Comparison of ENCODE assay signal across 1 cellular context in genomic region chr1:19869929-19870328, GRCh38.
TF ChIP-seq lines count a peak whose summit lies in the region.

No MANE protein-coding gene starts in this region.

TF ChIP-seq in K562, 482 proteins besides CTCF, POLR2A, EP300 and RAD21 (continued from another document):
- TF ChIP-seq TFE3 (CRISPR knock-in tag; IDR thresholded peaks at IDR 0.05) (no peak), ZNF785 (CRISPR knock-in tag; IDR thresholded peaks at IDR 0.05) (no peak), TCFL5 (CRISPR knock-in tag; conservative IDR thresholded peaks at IDR 0.05) (no peak; the same call in 1 of the 2 replicates), NFIC (IDR thresholded peaks at IDR 0.05) (peak; percentile 98), ZNF592 (IDR thresholded peaks at IDR 0.05) (no peak), KAT8 (IDR thresholded peaks at IDR 0.05; ENCODE audit: low read depth) (no peak), MCM2 (IDR thresholded peaks at IDR 0.05; ENCODE audit: low read depth) (no peak), SLC30A9 (CRISPR knock-in tag; IDR thresholded peaks at IDR 0.05) (no peak), HES1 (IDR thresholded peaks at IDR 0.05; ENCODE audit: low read depth) (peak; percentile 92), ZNF282 (CRISPR knock-in tag; IDR thresholded peaks at IDR 0.05) (no peak), USF2 (CRISPR knock-in tag; IDR thresholded peaks at IDR 0.05) (no peak), CBX8 (IDR thresholded peaks at IDR 0.05; ENCODE audit: borderline replicate concordance, extremely low read depth, low read depth, low read length, poor library complexity, severe bottlenecking) (no peak), ZNF280B (CRISPR knock-in tag; IDR thresholded peaks at IDR 0.05) (no peak), CHD7 (IDR thresholded peaks at IDR 0.05; ENCODE audit: low read depth, low read length) (no peak), SMARCB1 (IDR thresholded peaks at IDR 0.05; ENCODE audit: insufficient read length, low read depth) (no peak), TCF7L2 (IDR thresholded peaks at IDR 0.05; ENCODE audit: low read depth, low read length) (no peak), BRF1 (IDR thresholded peaks at IDR 0.05; ENCODE audit: borderline replicate concordance, extremely low read depth, insufficient read length) (no peak), TGIF2 (CRISPR knock-in tag; IDR thresholded peaks at IDR 0.05) (no peak), GATAD2B (IDR thresholded peaks at IDR 0.05; ENCODE audit: borderline replicate concordance) (peak; percentile 81; the same call in 1 of the 2 replicates), PYGO2 (tag; IDR thresholded peaks at IDR 0.05) (peak; percentile 84), TAL1 (IDR thresholded peaks at IDR 0.05) (peak; percentile 100), THRAP3 (IDR thresholded peaks at IDR 0.05; ENCODE audit: borderline replicate concordance) (no peak), KDM2B (CRISPR knock-in tag; IDR thresholded peaks at IDR 0.05) (no peak), STAG1 (CRISPR knock-in tag; IDR thresholded peaks at IDR 0.05; ENCODE audit: borderline replicate concordance) (no peak), CBX1 (IDR thresholded peaks at IDR 0.05; ENCODE audit: low read depth) (no peak), CGGBP1 (CRISPR knock-in tag; IDR thresholded peaks at IDR 0.05) (no peak), FOXK1 (CRISPR knock-in tag; IDR thresholded peaks at IDR 0.05; ENCODE audit: borderline replicate concordance) (no peak), MYBL2 (IDR thresholded peaks at IDR 0.05; ENCODE audit: low read depth) (no peak), MYBL2 (CRISPR knock-in tag; IDR thresholded peaks at IDR 0.05; ENCODE audit: borderline replicate concordance) (no peak), SRF (CRISPR knock-in tag; IDR thresholded peaks at IDR 0.05) (no peak; a peak in 1 of 4 replicates), POLR2AphosphoS5 (IDR thresholded peaks at IDR 0.05; ENCODE audit: control insufficient read depth, insufficient read depth, low read depth, low read length) (peak; percentile 100), FOSL1 (tag; conservative IDR thresholded peaks at IDR 0.05) (peak; percentile 88), SREBF1 (IDR thresholded peaks at IDR 0.05; ENCODE audit: borderline replicate concordance, low read depth, low read length) (no peak), ZNF347 (CRISPR knock-in tag; IDR thresholded peaks at IDR 0.05; ENCODE audit: low read depth) (no peak), ZNF584 (CRISPR knock-in tag; IDR thresholded peaks at IDR 0.05; ENCODE audit: low read depth) (peak; percentile 98), ZBTB12 (CRISPR knock-in tag; IDR thresholded peaks at IDR 0.05) (0 out of 2 replicates have a peak, but pooled peaks have one; percentile 61), ZNF197 (CRISPR knock-in tag; IDR thresholded peaks at IDR 0.05; ENCODE audit: low read depth) (peak; percentile 94), YY1 (IDR thresholded peaks at IDR 0.05; ENCODE audit: borderline replicate concordance in 1 of 3, control insufficient read depth in 1 of 3, extremely low read depth in 1 of 3, insufficient read depth in 3 of 3, insufficient read length in 1 of 3, insufficient replicate concordance in 2 of 3, low read depth in 1 of 3, low read length in 2 of 3) (no peak), ZBED1 (IDR thresholded peaks at IDR 0.05) (peak; percentile 96), PCBP1 (IDR thresholded peaks at IDR 0.05; ENCODE audit: low read depth, low read length, poor library complexity, severe bottlenecking) (no peak), SREBF2 (CRISPR knock-in tag; IDR thresholded peaks at IDR 0.05) (no peak), ZNF311 (CRISPR knock-in tag; IDR thresholded peaks at IDR 0.05) (peak; percentile 79; the same call in 1 of the 2 replicates), MAFG (tag; conservative IDR thresholded peaks at IDR 0.05) (peak; percentile 54)
